23 cellular contexts compared by ENCODE assay signal in genomic region chr12:2541805-2542204, GRCh38.
"Had no signal": no experiment of that assay in that cellular context is flagged by ENCODE, and none has a peak within 500 bp of the region (broad histone marks: within the 10 kb centered on the region; RNA-seq: fewer than 3 reads in every experiment).

No MANE protein-coding gene starts in this region.

- ATAC-seq: K562, Panc1, PC-3, SK-N-SH treated with all-trans-retinoic acid at 6 μM for 48 hours had no signal

- H3K4me3 Mint-ChIP-seq: IgD-negative memory B cell had no signal

- H3K9me3 ChIP-seq: SJCRH30 had no signal

- H3K9ac ChIP-seq: KMS-11 had no signal

- H3K9me3 Mint-ChIP-seq: IgD-negative memory B cell had no signal

- H3K27ac Mint-ChIP-seq: IgD-negative memory B cell had no signal

- H3K4me1 ChIP-seq: SJCRH30 had no signal

- H3K27ac ChIP-seq: KMS-11, RWPE1, SJCRH30 had no signal

- DNase-seq: Kasumi-1, MM.1S, NCI-H1092 treated with DMSO at 0.1 percent for 48 hours, NCI-H1436, NCI-H187, NCI-H2029, NCI-H2081 treated with DMSO at 0.1 percent for 48 hours, NCI-H2171, NCI-H226, NCI-H446, NCI-H510A, NCI-H524 treated with DMSO at 0.1 percent for 48 hours, NCI-H774, PC-3, SHP77 treated with DMSO at 0.1 percent for 48 hours had no signal

- FAIRE-seq: HTR-8/SVneo, K562 had no signal

- H3K36me3 Mint-ChIP-seq: IgD-negative memory B cell had no signal

- H3K4me3 ChIP-seq: K562, SJCRH30 had no signal

- H3K27me3 Mint-ChIP-seq: IgD-negative memory B cell had no signal

- H3K36me3 ChIP-seq: SJCRH30 had no signal
